In the genomic region with DNA sequence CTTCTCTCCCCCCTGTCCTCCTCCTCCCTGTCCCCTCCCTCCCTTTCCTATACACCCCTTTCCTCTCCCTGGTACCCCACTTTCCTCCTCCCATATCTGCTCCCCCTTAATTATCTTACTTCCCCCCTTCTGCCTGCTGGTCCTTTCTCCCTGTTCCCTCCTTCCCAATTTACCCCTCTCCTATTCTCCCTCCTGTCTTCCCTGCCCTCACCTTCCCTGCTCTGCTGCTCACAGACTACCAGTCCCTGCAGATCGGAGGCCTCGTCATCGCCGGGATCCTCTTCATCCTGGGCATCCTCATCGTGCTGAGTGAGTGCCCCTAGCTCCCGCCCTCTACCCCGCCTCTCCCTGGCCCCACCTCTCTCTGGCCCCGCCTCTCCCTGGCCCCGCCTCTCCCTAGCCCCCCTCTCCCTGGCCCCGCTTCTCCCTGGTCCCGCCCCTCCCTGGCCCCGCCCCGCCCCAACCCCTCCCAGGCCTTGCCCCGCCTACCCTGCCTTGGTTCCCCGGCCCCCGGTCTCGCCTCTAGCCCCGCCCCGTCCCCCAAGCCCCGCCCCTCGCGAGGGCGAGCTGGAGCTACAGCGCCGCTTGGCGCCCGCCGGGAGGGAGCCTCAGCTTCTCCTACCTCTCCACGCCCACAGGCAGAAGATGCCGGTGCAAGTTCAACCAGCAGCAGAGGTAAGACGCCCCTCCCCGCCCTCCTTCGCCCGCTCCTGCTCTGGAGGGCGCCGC, we compare ENCODE assay signal across 8 cellular contexts. TPM values are rescaled to one million over a fixed set of nuclear protein-coding genes. Genes with fewer than 3 reads are reported as not detected.
A peak's percentile ranks its signal among the peaks of the same experiment; 100 is the strongest.
DNase-seq lines count a peak whose midpoint lies in the region; ATAC-seq, FAIRE-seq and TF ChIP-seq lines count a peak whose summit lies in the region.

No MANE protein-coding gene starts in this region.

- H3K27me3 Mint-ChIP-seq in Caco-2 (ENCODE audit: insufficient read depth, unreplicated experiment) (peaks cover 8% of the 10 kb centered on the region), activated B cell treated with CpG ODN at 0.5 μM for 24 hours (no peaks in the 10 kb centered on the region)

- FAIRE-seq in H54 (lab: Jason Lieb, UNC) (no peak), small intestine (lab: Jason Lieb, UNC) (no peak)

- peak; percentile 86 for ATAC-seq in activated B cell treated with CpG ODN at 0.5 μM for 24 hours (ENCODE audit: low read depth)

- H3K36me3 Mint-ChIP-seq in Caco-2 (ENCODE audit: insufficient read depth, unreplicated experiment) (no peaks in the 10 kb centered on the region), activated B cell treated with CpG ODN at 0.5 μM for 24 hours (ENCODE audit: low read depth) (no peaks in the 10 kb centered on the region)

- H3K4me3 ChIP-seq in Caco-2 (ENCODE audit: low read depth, low read length) (no peak overlapping the region), breast epithelium (peak overlapping the region; percentile 38 to 66 (median 44)), small intestine (ENCODE audit: low read depth in 1 of 2, low read length in 2 of 2) (no peak overlapping the region)

- H3K9me3 ChIP-seq in Caco-2, result no peaks in the 10 kb centered on the region; the same call in 1 of the 2 replicates
- H3K9me3 ChIP-seq in breast epithelium, result no peaks in the 10 kb centered on the region
- no peaks in the 10 kb centered on the region for H3K9me3 ChIP-seq in small intestine (ENCODE audit: control insufficient read depth, low read depth)

- H3K27ac ChIP-seq in breast epithelium, result peak overlapping the region; percentile 81 to 97
- peak overlapping the region in 1 of 2 donors; percentile 51 for H3K27ac ChIP-seq in small intestine (ENCODE audit: low read depth in 1 of 2, low read length in 1 of 2)

- CTCF ChIA-PET in Caco-2 (lab: Charles Lee), result interaction anchor here (0.6 to 1.9 kb wide), 13 partner anchors 13 to 1349 kb away, joined by 3 to 10 read pairs (median 4); a partner anchor contains a TSS
- CTCF ChIA-PET in activated B cell treated with CpG ODN at 0.5 μM for 24 hours (lab: Charles Lee), result interaction anchor here (0.7 to 3.6 kb wide), 15 partner anchors 13 to 354 kb away, joined by 3 to 27 read pairs (median 6); a partner anchor contains a TSS

- TF ChIP-seq CTCF in Caco-2 (IDR thresholded peaks at IDR 0.05; ENCODE audit: insufficient read depth in 1 of 2, low read depth in 1 of 2, low read length in 1 of 2, severe bottlenecking in 1 of 2, unreplicated experiment in 1 of 2), result peak in 1 of 2 experiments; percentile 55
- no peak for TF ChIP-seq CTCF in activated B cell treated with CpG ODN at 0.5 μM for 24 hours (IDR thresholded peaks at IDR 0.05)
- no peak for TF ChIP-seq CTCF in breast epithelium (IDR thresholded peaks at IDR 0.05)

- H3K27me3 ChIP-seq in Caco-2 (replicated peaks; ENCODE audit: control insufficient read depth, insufficient read depth, low read length) (no peaks in the 10 kb centered on the region; the same call in 1 of the 2 replicates), breast epithelium (peaks cover 0 to 19% of the 10 kb centered on the region in 2 donors), small intestine (ENCODE audit: control insufficient read depth in 2 of 2, insufficient read depth in 2 of 2, low read length in 2 of 2) (no peaks in the 10 kb centered on the region)

- no peaks in the 10 kb centered on the region for H3K9me3 Mint-ChIP-seq in Caco-2 (ENCODE audit: unreplicated experiment)
- H3K9me3 Mint-ChIP-seq in activated B cell treated with CpG ODN at 0.5 μM for 24 hours, result no peaks in the 10 kb centered on the region

- H3K27ac Mint-ChIP-seq in Caco-2 (ENCODE audit: unreplicated experiment) (no peak overlapping the region), activated B cell treated with CpG ODN at 0.5 μM for 24 hours (peak overlapping the region; percentile 77)

- WGBS in small intestine, 3 donors, result 1 to 4% (median 2%) methylated on average over 19 to 36 of the region's 36 CpGs

- H3K4me1 ChIP-seq in Caco-2 (peaks cover 16% of the 10 kb centered on the region; the same call in 1 of the 2 replicates), breast epithelium (peaks cover 0 to 5% of the 10 kb centered on the region in 2 donors), small intestine (ENCODE audit: control insufficient read depth in 2 of 2, insufficient read depth in 1 of 2, low read depth in 1 of 2, low read length in 1 of 2) (peaks cover 0 to 5% of the 10 kb centered on the region in 2 donors)

- H3K36me3 ChIP-seq in Caco-2 (ENCODE audit: control insufficient read depth, insufficient read depth, low read length), result no peaks in the 10 kb centered on the region
- H3K36me3 ChIP-seq in breast epithelium, result no peaks in the 10 kb centered on the region
- H3K36me3 ChIP-seq in small intestine (ENCODE audit: control insufficient read depth in 2 of 2, insufficient read depth in 2 of 2, low read length in 2 of 2), result no peaks in the 10 kb centered on the region

- intact Hi-C loops in Caco-2 (cut with micrococcal nuclease; ENCODE audit: unreplicated experiment) (no loop called here), activated B cell treated with CpG ODN at 0.5 μM for 24 hours (cut with micrococcal nuclease) (loop anchor here (1.0 to 5.0 kb wide), 8 partner anchors 14 to 321 kb away; a partner anchor contains a TSS), breast epithelium (cut with DNase I; ENCODE audit: low total_unique reads) (no loop called here)

- no TSS peak for BruUV-seq in Caco-2 (replicated peaks; lab: Mats Ljungman, UMichigan)

- POLR2A ChIA-PET in Caco-2 (lab: Charles Lee), result no interaction called here
- POLR2A ChIA-PET in activated B cell treated with CpG ODN at 0.5 μM for 24 hours (lab: Charles Lee), result interaction anchor here (0.5 to 3.6 kb wide), 22 partner anchors 11 to 206 kb away, joined by 3 to 36 read pairs (median 4); a partner anchor contains a TSS

- H3K4me1 Mint-ChIP-seq in Caco-2 (ENCODE audit: low read depth, unreplicated experiment), result no peaks in the 10 kb centered on the region
- peaks cover 40% of the 10 kb centered on the region for H3K4me1 Mint-ChIP-seq in activated B cell treated with CpG ODN at 0.5 μM for 24 hours

- no peak for TF ChIP-seq POLR2A in H54 (IDR thresholded peaks at IDR 0.05; ENCODE audit: low read depth, low read length)
- TF ChIP-seq POLR2A in breast epithelium (IDR thresholded peaks at IDR 0.05), result no peak

- DNase-seq in Caco-2 (peak; percentile 79 to 85), H54 (ENCODE audit: insufficient read length, low spot score) (peak; percentile 99), NCI-H2029 (lab: John Stamatoyannopoulos, UW) (peak; percentile 93), activated B cell treated with CpG ODN at 0.5 μM for 24 hours (peak; percentile 87), breast epithelium (ENCODE audit: low spot score in 2 of 2) (peak; percentile 93), iPS-NIHi7 (ENCODE audit: extremely low spot score) (peak; percentile 100), small intestine (peak; percentile 79), DMS79 treated with DMSO at 0.1 percent for 48 hours (lab: John Stamatoyannopoulos, UW) (no peak)

- no peak overlapping the region for H3K4me3 Mint-ChIP-seq in Caco-2 (ENCODE audit: unreplicated experiment)
- peak overlapping the region; percentile 87 for H3K4me3 Mint-ChIP-seq in activated B cell treated with CpG ODN at 0.5 μM for 24 hours

RNA-seq across cellular contexts. Expression of a gene that starts 2.0 kb away (rescaled TPM):
- total RNA-seq in Caco-2 (2022) (not detected in 2 replicates), activated B cell treated with CpG ODN at 0.5 μM for 24 hours (2.2 and 3.0 TPM in 2 replicates), breast epithelium (not detected)
- polyA plus RNA-seq in small intestine, result under 1 TPM in 1 of 3 donors, not detected in 2; 0.24 TPM

RNA-seq across cellular contexts. Expression of a gene that starts 2.4 kb away (rescaled TPM):
- not detected in 2 replicates for total RNA-seq in Caco-2 (2022)
- total RNA-seq in activated B cell treated with CpG ODN at 0.5 μM for 24 hours, result 1.1 TPM in 2 replicates
- 10 to 100 TPM; 15.5 to 75.5 (median 34.7) TPM for total RNA-seq in breast epithelium
- polyA plus RNA-seq in small intestine, result 10 to 100 TPM in 1 of 3 donors, 1 to 10 TPM in 1, not detected in 1; 7.3 to 25.4 TPM

RNA-seq across cellular contexts. Expression of a gene that starts 6.2 kb away (rescaled TPM):
- 0.37 and 0.43 TPM in 2 replicates for total RNA-seq in Caco-2 (2022)
- total RNA-seq in activated B cell treated with CpG ODN at 0.5 μM for 24 hours, result not detected in 2 replicates
- 10 to 100 TPM in 1 of 3 donors, 1 to 10 TPM in 2; 4.3 to 37.8 (median 5.3) TPM for total RNA-seq in breast epithelium
- polyA plus RNA-seq in small intestine, result 10 to 100 TPM in 1 of 3 donors, 1 to 10 TPM in 1, under 1 TPM in 1; 0.45 to 14.5 (median 1.1) TPM

RNA-seq across cellular contexts. Expression of a gene that starts 13.5 kb away (rescaled TPM):
- 20.2 and 20.4 TPM in 2 replicates for total RNA-seq in Caco-2 (2022)
- 103 and 125 TPM in 2 replicates for total RNA-seq in activated B cell treated with CpG ODN at 0.5 μM for 24 hours
- total RNA-seq in breast epithelium, result 10 to 100 TPM; 52.4 to 56.7 (median 56.2) TPM
- polyA plus RNA-seq in small intestine, result 10 to 100 TPM in 2 of 3 donors, 1 to 10 TPM in 1; 3.4 to 60.5 (median 19.7) TPM

RNA-seq across cellular contexts. Expression of a gene that starts 25.4 kb away (rescaled TPM):
- 26.8 and 36.7 TPM in 2 replicates for total RNA-seq in Caco-2 (2022)
- not detected in 2 replicates for total RNA-seq in activated B cell treated with CpG ODN at 0.5 μM for 24 hours
- 100 to 1,000 TPM in 2 of 3 donors, not detected in 1; 135 to 318 TPM for total RNA-seq in breast epithelium
- polyA plus RNA-seq in small intestine, result 100 to 1,000 TPM in 2 of 3 donors, 10 to 100 TPM in 1; 72.7 to 119 (median 117) TPM

Comparison
In these comparisons a context has a peak if more than half of its experiments do, and no peak if none do; other contexts are left out.
1. H3K4me3 ChIP-seq: peak in breast epithelium (3 of 3); none in Caco-2 (single experiment) and small intestine (0 of 2).